ENCODE assay signal across 17 cellular contexts in the genomic region with DNA sequence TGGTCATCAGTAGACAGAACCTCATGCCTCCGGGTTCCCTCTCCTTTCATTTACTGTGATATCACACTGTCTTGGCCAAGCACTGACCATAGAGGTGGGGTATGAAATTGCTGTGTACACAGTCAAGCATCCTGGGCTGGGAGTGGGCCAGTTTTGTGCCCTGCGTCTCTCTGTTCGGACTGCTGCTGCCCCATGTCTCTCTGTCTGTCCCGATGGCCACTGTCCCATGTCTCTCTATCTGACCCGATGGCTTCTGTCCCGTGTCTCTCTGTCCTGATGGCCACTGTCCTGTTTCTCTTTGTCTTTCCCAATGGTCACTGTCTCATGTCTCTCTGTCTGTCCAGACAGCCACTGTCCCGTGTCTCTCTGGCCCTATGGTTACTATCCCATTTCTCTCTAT.
DNase-seq lines count a peak whose midpoint lies in the region; ATAC-seq and TF ChIP-seq lines count a peak whose summit lies in the region.
"Had no signal": no experiment of that assay in that cellular context is flagged by ENCODE, and none has a peak within 500 bp of the region (broad histone marks: within the 10 kb centered on the region; RNA-seq: fewer than 3 reads in every experiment).

No MANE protein-coding gene starts in this region.

- H2AK5ac ChIP-seq in neuronal stem cell (ENCODE audit: low read depth, low read length) = peak overlapping the region; percentile 59

- POLR2A ChIA-PET in CD8-positive, alpha-beta memory T cell (lab: Charles Lee) = no interaction called here
- POLR2A ChIA-PET in Panc1 (lab: Charles Lee) = no interaction called here

- no peak for TF ChIP-seq POLR2A in gastroesophageal sphincter (IDR thresholded peaks at IDR 0.05)

- ATAC-seq in Panc1 (no peak), left cardiac atrium (no peak), gastroesophageal sphincter (no peak), GM18861 (IDR thresholded peaks at IDR 0.05; ENCODE audit: unreplicated experiment) (no peak)
- ATAC-seq in effector memory CD8-positive, alpha-beta T cell (replicated peaks) = no peak
- ATAC-seq: A549; CD8-positive, alpha-beta T cell; HCT116; HepG2 had no signal

- WGBS in neuronal stem cell (ENCODE audit: extremely low coverage in 2 of 2, insufficient read length in 2 of 2, insufficient replicate concordance in 1 of 2), 2 donors = no CpG with 5 or more reads among the region's 7 CpGs
- WGBS in gastroesophageal sphincter (ENCODE audit: low coverage in 1 of 2), 2 donors = 83 to 93% methylated on average over 4 to 7 of the region's 7 CpGs

- H3K18ac ChIP-seq in neuronal stem cell (ENCODE audit: low read length) = peak overlapping the region; percentile 5

- H4K8ac ChIP-seq in neuronal stem cell (ENCODE audit: low read depth, low read length) = no peak overlapping the region

- no peaks in the 10 kb centered on the region for H3K9me3 Mint-ChIP-seq in CD8-positive, alpha-beta memory T cell
- H3K9me3 Mint-ChIP-seq in effector memory CD8-positive, alpha-beta T cell = no peaks in the 10 kb centered on the region
- H3K9me3 Mint-ChIP-seq: CD8-positive, alpha-beta T cell had no signal

- no peak overlapping the region for H3K27ac ChIP-seq in CD8-positive, alpha-beta memory T cell (ENCODE audit: low read depth, low read length)
- H3K27ac ChIP-seq in Panc1 (ENCODE audit: low read length) (peak overlapping the region; percentile 67; the same call in 1 of the 2 replicates), neuronal stem cell (replicated peaks; ENCODE audit: low read length) (no peak overlapping the region), gastroesophageal sphincter (no peak overlapping the region)
- H3K27ac ChIP-seq: C4-2B, GM23248 had no signal

- H2BK15ac ChIP-seq in neuronal stem cell (ENCODE audit: low read length) = peak overlapping the region; percentile 23

- no peak overlapping the region for H2AFZ ChIP-seq in neuronal stem cell (ENCODE audit: low read length)
- H2AFZ ChIP-seq: GM23248 had no signal

- peak overlapping the region in 5 of 8 donors; percentile 29 to 99 (median 77) for H3K27ac Mint-ChIP-seq in CD8-positive, alpha-beta memory T cell
- H3K27ac Mint-ChIP-seq in effector memory CD8-positive, alpha-beta T cell = peak overlapping the region; percentile 2 to 36
- H3K27ac Mint-ChIP-seq: CD8-positive, alpha-beta T cell had no signal

- no peak overlapping the region for H3K9ac ChIP-seq in neuronal stem cell (ENCODE audit: low read depth, low read length, poor library complexity)
- H3K9ac ChIP-seq: GM23248 had no signal

- peaks cover 14% of the 10 kb centered on the region for H3K4me1 ChIP-seq in CD8-positive, alpha-beta memory T cell (ENCODE audit: insufficient read depth, low read length)
- H3K4me1 ChIP-seq in Panc1 (ENCODE audit: control insufficient read depth, insufficient read depth, low read length) (peaks cover 16% of the 10 kb centered on the region), neuronal stem cell (ENCODE audit: control insufficient read depth in 2 of 2, insufficient read depth in 1 of 2, low read depth in 1 of 2, low read length in 2 of 2) (peaks cover 19 to 20% of the 10 kb centered on the region in 2 donors), gastroesophageal sphincter (peaks cover 0 to 17% (median 0%) of the 10 kb centered on the region in 3 donors)
- H3K4me1 ChIP-seq: Caco-2 had no signal

- H3K4me3 Mint-ChIP-seq in CD8-positive, alpha-beta memory T cell = no peak overlapping the region
- no peak overlapping the region for H3K4me3 Mint-ChIP-seq in effector memory CD8-positive, alpha-beta T cell
- H3K4me3 Mint-ChIP-seq: CD8-positive, alpha-beta T cell had no signal

- no peak overlapping the region for H3K4me3 ChIP-seq in CD8-positive, alpha-beta memory T cell (ENCODE audit: low read length)
- H3K4me3 ChIP-seq in Panc1 (ENCODE audit: low read depth in 2 of 2, low read length in 2 of 2) = no peak overlapping the region
- H3K4me3 ChIP-seq in neuronal stem cell (ENCODE audit: low read length in 2 of 2) = no peak overlapping the region
- no peak overlapping the region for H3K4me3 ChIP-seq in gastroesophageal sphincter
- H3K4me3 ChIP-seq: A549, GM23248 had no signal

- H3K14ac ChIP-seq in neuronal stem cell (ENCODE audit: low read length) = no peak overlapping the region

- no peak overlapping the region for H2BK5ac ChIP-seq in neuronal stem cell (ENCODE audit: low read length)

- H3K27me3 ChIP-seq in CD8-positive, alpha-beta memory T cell (ENCODE audit: insufficient read depth, low read length, poor library complexity, severe bottlenecking) = no peaks in the 10 kb centered on the region
- H3K27me3 ChIP-seq in Panc1 (ENCODE audit: control insufficient read depth, insufficient read depth, low read length) (no peaks in the 10 kb centered on the region), neuronal stem cell (ENCODE audit: control insufficient read depth in 3 of 3, insufficient read depth in 3 of 3, low read depth in 1 of 3, low read length in 3 of 3) (peaks cover 0 to 12% (median 0%) of the 10 kb centered on the region in 3 experiments), gastroesophageal sphincter (peaks cover under 1% of the 10 kb centered on the region)
- H3K27me3 ChIP-seq: BE2C had no signal

- H3K4ac ChIP-seq in neuronal stem cell (ENCODE audit: low read length) = no peak overlapping the region

- no peak overlapping the region for H4K91ac ChIP-seq in neuronal stem cell (ENCODE audit: low read depth, low read length, poor library complexity)

- intact Hi-C loops in Panc1 (cut with micrococcal nuclease; ENCODE audit: unreplicated experiment) (no loop called here), left cardiac atrium (cut with DNase I) (no loop called here)

- no peaks in the 10 kb centered on the region for H3K27me3 Mint-ChIP-seq in CD8-positive, alpha-beta memory T cell
- no peaks in the 10 kb centered on the region for H3K27me3 Mint-ChIP-seq in effector memory CD8-positive, alpha-beta T cell

- no TSS peak for BruUV-seq in Panc1 (replicated peaks; lab: Mats Ljungman, UMichigan)

- peak overlapping the region; percentile 67 for H2BK12ac ChIP-seq in neuronal stem cell (ENCODE audit: low read length)

- H3K36me3 ChIP-seq in CD8-positive, alpha-beta memory T cell (ENCODE audit: insufficient read depth, low read length) = no peaks in the 10 kb centered on the region
- H3K36me3 ChIP-seq in Panc1 (ENCODE audit: control insufficient read depth, insufficient read depth, low read length) (no peaks in the 10 kb centered on the region), neuronal stem cell (replicated peaks in 1 of 2; ENCODE audit: control insufficient read depth in 2 of 2, insufficient read depth in 2 of 2, low read length in 2 of 2) (no peaks in the 10 kb centered on the region), gastroesophageal sphincter (no peaks in the 10 kb centered on the region)
- H3K36me3 ChIP-seq: BE2C had no signal

- CTCF ChIA-PET in CD8-positive, alpha-beta memory T cell (lab: Charles Lee) = no interaction called here
- CTCF ChIA-PET in Panc1 (lab: Charles Lee) = no interaction called here

- H3K9me3 ChIP-seq in CD8-positive, alpha-beta memory T cell (ENCODE audit: low read length) = no peaks in the 10 kb centered on the region
- H3K9me3 ChIP-seq in Panc1 (ENCODE audit: control insufficient read depth, insufficient read depth, low read depth, low read length) (no peaks in the 10 kb centered on the region), neuronal stem cell (replicated peaks in 1 of 2; ENCODE audit: control insufficient read depth in 2 of 2, insufficient read depth in 1 of 2, low read depth in 1 of 2, low read length in 2 of 2) (no peaks in the 10 kb centered on the region), gastroesophageal sphincter (no peaks in the 10 kb centered on the region)
- H3K9me3 ChIP-seq: A549, BE2C, Caco-2 had no signal

- no peak overlapping the region for H2BK120ac ChIP-seq in neuronal stem cell (ENCODE audit: low read depth, low read length)

- in situ Hi-C loops in Panc1 (cut with HindIII; ENCODE audit: low pct_unique_long_range_greater_than_20kb, low sequenced_read_pairs) = no loop called here

- H3K4me1 Mint-ChIP-seq in CD8-positive, alpha-beta memory T cell = peaks cover 9 to 62% (median 35%) of the 10 kb centered on the region in 3 donors
- H3K4me1 Mint-ChIP-seq in effector memory CD8-positive, alpha-beta T cell (ENCODE audit: low read depth in 2 of 2) = peaks cover 22 to 28% of the 10 kb centered on the region in 2 donors

- no peaks in the 10 kb centered on the region for H3K79me1 ChIP-seq in neuronal stem cell (ENCODE audit: low read depth, low read length)

- TF ChIP-seq EP300 in gastroesophageal sphincter (IDR thresholded peaks at IDR 0.05) = no peak

- H3K23ac ChIP-seq in neuronal stem cell (ENCODE audit: low read depth, low read length, poor library complexity) = no peak overlapping the region

- DNase-seq in CD8-positive, alpha-beta memory T cell = no peak
- DNase-seq in Panc1 (ENCODE audit: low read depth, low spot score) (no peak), neuronal stem cell (ENCODE audit: low spot score) (no peak), left cardiac atrium (no peak), NCI-H69 (lab: John Stamatoyannopoulos, UW) (no peak)
- no peak for DNase-seq in effector memory CD8-positive, alpha-beta T cell
- DNase-seq: BE2C, Caco-2, DMS53, GM23248 had no signal

- H3K36me3 Mint-ChIP-seq in CD8-positive, alpha-beta memory T cell = peaks cover 0 to 2% (median 0%) of the 10 kb centered on the region in 3 donors
- peaks cover 3% of the 10 kb centered on the region for H3K36me3 Mint-ChIP-seq in effector memory CD8-positive, alpha-beta T cell (ENCODE audit: insufficient read depth)
- H3K36me3 Mint-ChIP-seq: CD8-positive, alpha-beta T cell had no signal

- no peak overlapping the region for H3K4me2 ChIP-seq in neuronal stem cell (ENCODE audit: insufficient read depth, low read length, poor library complexity, severe bottlenecking)
- H3K4me2 ChIP-seq: A549 had no signal

- TF ChIP-seq CTCF in Panc1 (IDR thresholded peaks at IDR 0.05) (no peak), gastroesophageal sphincter (IDR thresholded peaks at IDR 0.05) (no peak)
